ENCODE assay signal across 8 cellular contexts in the genomic region with DNA sequence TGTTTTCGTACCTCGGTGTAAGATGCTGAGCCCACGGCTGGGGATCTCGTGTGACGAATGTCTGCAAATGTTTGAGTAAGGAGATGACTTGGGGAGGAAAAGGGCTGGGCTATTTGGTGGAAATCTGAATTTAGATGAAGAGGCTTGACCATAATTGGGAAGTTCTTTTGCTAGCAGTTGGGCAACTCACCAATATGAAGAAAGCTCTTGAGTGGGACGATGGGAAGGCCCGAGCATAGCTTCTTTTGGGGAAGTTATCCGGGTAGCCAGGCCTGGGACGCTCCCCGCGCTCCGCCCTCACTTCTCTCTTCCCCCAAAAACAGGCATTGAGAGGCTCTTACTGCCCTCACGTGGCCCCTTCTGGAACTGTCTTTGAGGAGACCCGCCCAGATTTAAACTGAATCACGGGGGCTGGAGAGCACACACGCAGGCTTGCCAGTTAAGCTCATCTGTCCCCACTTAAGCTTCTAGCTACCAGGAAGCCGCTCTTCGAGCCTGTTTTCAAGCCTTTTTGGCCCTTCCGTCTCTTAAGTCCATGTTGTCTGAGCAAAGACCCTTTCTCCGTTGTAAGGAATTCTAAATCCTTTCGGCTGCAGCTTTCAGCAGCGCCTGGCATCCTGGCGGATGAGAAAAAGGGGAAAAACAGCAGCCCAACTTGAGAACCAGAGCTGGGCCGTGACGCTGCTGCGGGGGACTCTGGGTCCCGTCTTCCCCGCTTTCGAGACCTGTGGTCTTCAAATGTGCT.
DNase-seq lines count a peak whose midpoint lies in the region; ATAC-seq and TF ChIP-seq lines count a peak whose summit lies in the region.

No MANE protein-coding gene starts in this region.

- peak; percentile 86 for DNase-seq in AG08396 (ENCODE audit: low spot score)
- peak; percentile 72 for DNase-seq in NCI-H2171 (lab: John Stamatoyannopoulos, UW)
- DNase-seq in WERI-Rb-1 = peak; percentile 96
- peak; percentile 97 to 98 for DNase-seq in cardiac fibroblast (ENCODE audit: low read depth in 2 of 2)
- DNase-seq in immature natural killer cell = peak; percentile 77 to 82 (median 80)
- peak; percentile 90 for DNase-seq in smooth muscle cell of the brain vasculature (ENCODE audit: low read depth, low spot score)

- peak; percentile 92 for ATAC-seq in GM18867 (IDR thresholded peaks at IDR 0.05; ENCODE audit: unreplicated experiment)
- ATAC-seq in HG03097 (IDR thresholded peaks at IDR 0.05; ENCODE audit: low FRiP score, unreplicated experiment) = peak; percentile 94

- peaks cover 11 to 15% of the 10 kb centered on the region in 2 donors for H3K4me1 Mint-ChIP-seq in immature natural killer cell

- no peaks in the 10 kb centered on the region for H3K9me3 ChIP-seq in WERI-Rb-1 (ENCODE audit: severe bottlenecking)

- TF ChIP-seq CTCF in WERI-Rb-1 (IDR thresholded peaks at IDR 0.05; ENCODE audit: low read depth, low read length) (peak; percentile 88), cardiac fibroblast (IDR thresholded peaks at IDR 0.05; ENCODE audit: low read depth, low read length) (peak; percentile 79)

- no peaks in the 10 kb centered on the region for H3K36me3 Mint-ChIP-seq in immature natural killer cell

- H3K27me3 Mint-ChIP-seq in immature natural killer cell (ENCODE audit: low read depth in 3 of 3) = peaks cover 0 to 5% (median 0%) of the 10 kb centered on the region in 3 donors

- no peaks in the 10 kb centered on the region for H3K27me3 ChIP-seq in WERI-Rb-1 (ENCODE audit: insufficient read depth, low read depth, severe bottlenecking)

- H3K4me3 ChIP-seq in WERI-Rb-1 (ENCODE audit: low read depth, low read length) = peak overlapping the region; percentile 51
- peak overlapping the region in 1 of 2 donors; percentile 29 for H3K4me3 ChIP-seq in cardiac fibroblast (replicated peaks in 1 of 2; ENCODE audit: low read depth in 2 of 2, low read length in 2 of 2)

- peak overlapping the region; percentile 50 to 82 (median 70) for H3K27ac Mint-ChIP-seq in immature natural killer cell

- peak overlapping the region; percentile 82 for H3K27ac ChIP-seq in WERI-Rb-1

- peaks cover 4% of the 10 kb centered on the region; the same call in 1 of the 2 replicates for H3K36me3 ChIP-seq in WERI-Rb-1

- H3K4me3 Mint-ChIP-seq in immature natural killer cell = peak overlapping the region; percentile 57 to 87 (median 72)

- no peaks in the 10 kb centered on the region for H3K9me3 Mint-ChIP-seq in immature natural killer cell
